Comparison of ENCODE assay signal across 25 cellular contexts in the genomic region with DNA sequence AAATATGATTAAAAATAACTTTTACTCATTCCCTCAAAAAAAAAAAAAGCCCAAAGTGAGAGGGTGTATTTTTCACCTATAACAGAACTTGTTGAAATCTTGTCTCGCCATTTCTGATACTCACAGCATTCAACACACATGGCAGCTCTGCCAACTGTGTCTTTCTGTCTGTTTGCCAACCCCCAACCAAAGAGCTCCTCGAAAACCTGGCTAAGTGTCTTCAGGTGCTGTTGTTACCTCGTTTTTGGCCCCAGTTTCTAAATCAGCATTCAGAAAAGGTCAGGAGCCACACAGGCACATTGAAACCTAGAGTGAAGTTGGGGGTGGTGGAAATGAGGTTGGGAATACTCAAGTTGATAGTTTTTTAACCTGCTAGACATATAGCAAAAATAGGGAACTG.
"Had no signal": no experiment of that assay in that cellular context is flagged by ENCODE, and none has a peak within 500 bp of the region (broad histone marks: within the 10 kb centered on the region; RNA-seq: fewer than 3 reads in every experiment).

No MANE protein-coding gene starts in this region.

- ATAC-seq: activated CD8-positive, alpha-beta memory T cell treated with anti-CD3 and anti-CD28 coated beads, Interleukin-2, amount 10 ng/mL, durations not matched to agents 7 days and 5 days; activated naive CD4-positive, alpha-beta T cell treated with anti-CD3 and anti-CD28 coated beads, Interleukin-2, amount 50 U/mL, for 72 hours; activated naive CD8-positive, alpha-beta T cell treated with anti-CD3 and anti-CD28 coated beads, Interleukin-2, amount 50 U/mL, for 24 hours; body of pancreas; K562; T-helper 17 cell had no signal

- FAIRE-seq: K562 had no signal

- H3K4me1 ChIP-seq: ascending aorta, body of pancreas had no signal

- DNase-seq: activated B cell treated with CpG ODN at 0.5 μM for 24 hours; activated CD4-positive, alpha-beta T cell treated with anti-CD3 and anti-CD28 coated beads for 1 hour; activated CD4-positive, alpha-beta T cell treated with anti-CD3 and anti-CD28 coated beads, Interleukin-2, amount 10 ng/mL, durations not matched to agents 24 days and 14 days; activated CD4-positive, alpha-beta T cell treated with anti-CD3 and anti-CD28 coated beads, Interleukin-2, amount 50 U/mL, for 48 hours; activated CD8-positive, alpha-beta memory T cell treated with anti-CD3 and anti-CD28 coated beads, Interleukin-2, amount 10 ng/mL, durations not matched to agents 7 days and 5 days; activated effector memory CD4-positive, alpha-beta T cell treated with anti-CD3 and anti-CD28 coated beads, Interleukin-2, amount 50 U/mL, for 16 hours; activated naive CD4-positive, alpha-beta T cell treated with Interleukin-2 at 50 U/mL for 16 hours; activated naive CD8-positive, alpha-beta T cell treated with anti-CD3 and anti-CD28 coated beads, Interleukin-2, amount 50 U/mL, for 24 hours; activated T-cell treated with anti-CD3 and anti-CD28 coated beads, Interleukin-2, amount 50 U/mL, for 24 hours; amniotic stem cell; body of pancreas; Karpas-422; MM.1S; NCI-H1930; NCI-H226; NCI-H526; NCI-H82; PC-9; SIG-M5; T-helper 17 cell; T-helper 9 cell had no signal

- H3K27me3 ChIP-seq: ascending aorta, body of pancreas had no signal

- H3K36me3 ChIP-seq: ascending aorta had no signal

- H3K4me1 Mint-ChIP-seq: activated B cell treated with CpG ODN at 0.5 μM for 24 hours; activated CD4-positive, alpha-beta T cell treated with anti-CD3 and anti-CD28 coated beads, Interleukin-2, amount 10 ng/mL, durations not matched to agents 24 days and 14 days; activated CD8-positive, alpha-beta memory T cell treated with anti-CD3 and anti-CD28 coated beads, Interleukin-2, amount 10 ng/mL, durations not matched to agents 7 days and 5 days; activated naive CD8-positive, alpha-beta T cell treated with anti-CD3 and anti-CD28 coated beads, Interleukin-2, amount 50 U/mL, for 24 hours; central memory CD8-positive, alpha-beta T cell; T-helper 17 cell had no signal

- H3K27ac ChIP-seq: ascending aorta, body of pancreas, PC-9 had no signal

- H3K27ac Mint-ChIP-seq: activated B cell treated with CpG ODN at 0.5 μM for 24 hours; activated CD4-positive, alpha-beta T cell treated with anti-CD3 and anti-CD28 coated beads, Interleukin-2, amount 10 ng/mL, durations not matched to agents 24 days and 14 days; activated CD8-positive, alpha-beta memory T cell treated with anti-CD3 and anti-CD28 coated beads, Interleukin-2, amount 10 ng/mL, durations not matched to agents 7 days and 5 days; activated naive CD4-positive, alpha-beta T cell treated with anti-CD3 and anti-CD28 coated beads, Interleukin-2, amount 50 U/mL, for 72 hours; activated naive CD8-positive, alpha-beta T cell treated with anti-CD3 and anti-CD28 coated beads, Interleukin-2, amount 50 U/mL, for 24 hours; activated T-cell treated with anti-CD3 and anti-CD28 coated beads, Interleukin-2, amount 50 U/mL, for 24 hours; T-helper 17 cell had no signal

- H3K9me3 ChIP-seq: ascending aorta, body of pancreas had no signal

- H3K36me3 Mint-ChIP-seq: activated CD8-positive, alpha-beta memory T cell treated with anti-CD3 and anti-CD28 coated beads, Interleukin-2, amount 10 ng/mL, durations not matched to agents 7 days and 5 days; activated naive CD4-positive, alpha-beta T cell treated with anti-CD3 and anti-CD28 coated beads, Interleukin-2, amount 50 U/mL, for 72 hours had no signal

- H3K4me3 Mint-ChIP-seq: activated B cell treated with CpG ODN at 0.5 μM for 24 hours; activated CD4-positive, alpha-beta T cell treated with anti-CD3 and anti-CD28 coated beads, Interleukin-2, amount 10 ng/mL, durations not matched to agents 24 days and 14 days; activated CD8-positive, alpha-beta memory T cell treated with anti-CD3 and anti-CD28 coated beads, Interleukin-2, amount 10 ng/mL, durations not matched to agents 7 days and 5 days; activated naive CD8-positive, alpha-beta T cell treated with anti-CD3 and anti-CD28 coated beads, Interleukin-2, amount 50 U/mL, for 24 hours; activated T-cell treated with anti-CD3 and anti-CD28 coated beads, Interleukin-2, amount 50 U/mL, for 24 hours; central memory CD8-positive, alpha-beta T cell; T-helper 17 cell had no signal

- H3K27me3 Mint-ChIP-seq: activated CD4-positive, alpha-beta T cell treated with anti-CD3 and anti-CD28 coated beads, Interleukin-2, amount 10 ng/mL, durations not matched to agents 24 days and 14 days; activated CD8-positive, alpha-beta memory T cell treated with anti-CD3 and anti-CD28 coated beads, Interleukin-2, amount 10 ng/mL, durations not matched to agents 7 days and 5 days; central memory CD8-positive, alpha-beta T cell had no signal

- H3K4me3 ChIP-seq: ascending aorta, body of pancreas, K562, PC-9 had no signal

- H3K9me3 Mint-ChIP-seq: activated B cell treated with CpG ODN at 0.5 μM for 24 hours; activated CD4-positive, alpha-beta T cell treated with anti-CD3 and anti-CD28 coated beads, Interleukin-2, amount 10 ng/mL, durations not matched to agents 24 days and 14 days; activated naive CD4-positive, alpha-beta T cell treated with anti-CD3 and anti-CD28 coated beads, Interleukin-2, amount 50 U/mL, for 72 hours; activated naive CD8-positive, alpha-beta T cell treated with anti-CD3 and anti-CD28 coated beads, Interleukin-2, amount 50 U/mL, for 24 hours; activated T-cell treated with anti-CD3 and anti-CD28 coated beads, Interleukin-2, amount 50 U/mL, for 24 hours; central memory CD8-positive, alpha-beta T cell had no signal
